Comparison of ENCODE assay signal across 10 cellular contexts in genomic region chr6:22906091-22906549, GRCh38.
A peak's percentile ranks its signal among the peaks of the same experiment; 100 is the strongest.
DNase-seq lines count a peak whose midpoint lies in the region; ATAC-seq, FAIRE-seq and TF ChIP-seq lines count a peak whose summit lies in the region.
"Had no signal": no experiment of that assay in that cellular context is flagged by ENCODE, and none has a peak within 500 bp of the region (broad histone marks: within the 10 kb centered on the region; RNA-seq: fewer than 3 reads in every experiment).

No MANE protein-coding gene starts in this region.

- H3K27me3 Mint-ChIP-seq in endodermal cell (ENCODE audit: insufficient read depth) = peaks cover 6% of the 10 kb centered on the region
- H3K27me3 Mint-ChIP-seq: activated CD4-positive, alpha-beta T cell treated with anti-CD3 and anti-CD28 coated beads, Interleukin-2, amount 10 ng/mL, durations not matched to agents 24 days and 14 days had no signal

- DNase-seq in AG09319 (ENCODE audit: extremely low read depth, low read depth) = no peak
- no peak for DNase-seq in LNCaP clone FGC (ENCODE audit: low read depth)
- DNase-seq in endodermal cell = peak; percentile 48
- DNase-seq in left lobe of liver (ENCODE audit: low spot score) = no peak
- DNase-seq in NCI-H1694 (lab: John Stamatoyannopoulos, UW) = no peak
- no peak for DNase-seq in GM19239 (ENCODE audit: insufficient read length, low spot score)
- no peak for DNase-seq in GM12892 (ENCODE audit: insufficient read length)
- DNase-seq: activated CD4-positive, alpha-beta T cell treated with anti-CD3 and anti-CD28 coated beads, Interleukin-2, amount 10 ng/mL, durations not matched to agents 24 days and 14 days; NCI-H2081 had no signal

- no peak for TF ChIP-seq POLR2A in GM12892 (IDR thresholded peaks at IDR 0.05; ENCODE audit: low read depth, low read length)

- WGBS in endodermal cell (ENCODE audit: insufficient coverage in 1 of 2, insufficient read length in 1 of 2), 2 experiments = 82% methylated on average over 3 of the region's 3 CpGs; no CpG with 5 or more reads in 1 of the 2 experiments

- no peaks in the 10 kb centered on the region for H3K36me3 ChIP-seq in endodermal cell (ENCODE audit: control insufficient read depth, insufficient read depth, low read length)

- no peak overlapping the region for H3K27ac ChIP-seq in endodermal cell (ENCODE audit: low read depth, low read length)

- no peak overlapping the region for H3K27ac Mint-ChIP-seq in endodermal cell
- H3K27ac Mint-ChIP-seq: activated CD4-positive, alpha-beta T cell treated with anti-CD3 and anti-CD28 coated beads, Interleukin-2, amount 10 ng/mL, durations not matched to agents 24 days and 14 days had no signal

- H3K27me3 ChIP-seq in endodermal cell (ENCODE audit: control insufficient read depth, insufficient read depth, low read length, poor library complexity, severe bottlenecking) = no peaks in the 10 kb centered on the region

- peaks cover 10% of the 10 kb centered on the region for H3K4me1 Mint-ChIP-seq in endodermal cell
- H3K4me1 Mint-ChIP-seq: activated CD4-positive, alpha-beta T cell treated with anti-CD3 and anti-CD28 coated beads, Interleukin-2, amount 10 ng/mL, durations not matched to agents 24 days and 14 days had no signal

- peaks cover 2% of the 10 kb centered on the region for H3K9me3 Mint-ChIP-seq in endodermal cell
- H3K9me3 Mint-ChIP-seq: activated CD4-positive, alpha-beta T cell treated with anti-CD3 and anti-CD28 coated beads, Interleukin-2, amount 10 ng/mL, durations not matched to agents 24 days and 14 days had no signal

- FAIRE-seq in GM19239 (lab: Jason Lieb, UNC) (no peak), GM12892 (lab: Jason Lieb, UNC) (no peak)

- H3K4me3 ChIP-seq in LNCaP clone FGC (ENCODE audit: low read depth, low read length) (no peak overlapping the region), endodermal cell (ENCODE audit: low read length) (no peak overlapping the region)

- ATAC-seq in left lobe of liver (peak; percentile 41), HG03565 (IDR thresholded peaks at IDR 0.05; ENCODE audit: unreplicated experiment) (no peak)

- H3K9me3 ChIP-seq in endodermal cell (ENCODE audit: control insufficient read depth, low read length) = no peaks in the 10 kb centered on the region

- TF ChIP-seq CTCF in AG09319 (IDR thresholded peaks at IDR 0.05; ENCODE audit: low read depth, low read length) (peak; percentile 21), LNCaP clone FGC (IDR thresholded peaks at IDR 0.05; ENCODE audit: control insufficient read depth, extremely low read depth, insufficient read depth) (peak; percentile 21; the same call in 1 of the 2 replicates), endodermal cell (conservative IDR thresholded peaks at IDR 0.05) (peak; percentile 61)

- H3K9ac ChIP-seq in endodermal cell (ENCODE audit: extremely low read depth, low read length, poor library complexity, severe bottlenecking) = no peak overlapping the region

- H3K4me1 ChIP-seq in endodermal cell (ENCODE audit: control insufficient read depth, insufficient read depth, low read length) = no peaks in the 10 kb centered on the region

- no peak overlapping the region for H3K4me3 Mint-ChIP-seq in endodermal cell
- H3K4me3 Mint-ChIP-seq: activated CD4-positive, alpha-beta T cell treated with anti-CD3 and anti-CD28 coated beads, Interleukin-2, amount 10 ng/mL, durations not matched to agents 24 days and 14 days had no signal

- H3K36me3 Mint-ChIP-seq in endodermal cell (ENCODE audit: low read depth) = no peaks in the 10 kb centered on the region
